ENCODE assay signal across 9 cellular contexts in the genomic region with DNA sequence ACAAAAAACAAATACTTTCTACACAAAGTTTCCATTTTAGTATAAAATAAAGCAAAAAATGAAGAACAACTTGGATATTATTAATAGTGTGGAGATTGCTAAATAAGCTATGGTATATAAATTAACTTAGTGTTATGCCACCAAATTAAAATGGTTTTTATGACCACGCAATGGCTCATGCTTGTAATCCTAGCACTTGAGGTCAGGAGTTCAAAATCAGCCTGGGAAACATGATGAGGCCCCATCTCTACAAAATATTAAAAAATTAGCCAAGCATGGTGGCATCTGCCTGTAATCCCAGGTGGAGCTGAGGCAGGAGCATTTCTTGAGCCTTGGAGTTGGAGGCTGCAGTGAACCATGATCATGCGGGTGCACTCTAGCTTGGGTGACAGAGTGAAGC.
"Had no signal": no experiment of that assay in that cellular context is flagged by ENCODE, and none has a peak within 500 bp of the region (broad histone marks: within the 10 kb centered on the region; RNA-seq: fewer than 3 reads in every experiment).

No MANE protein-coding gene starts in this region.

- H3K27ac ChIP-seq: cardiac muscle cell had no signal

- H3K27me3 ChIP-seq: cardiac muscle cell, esophagus muscularis mucosa, thyroid gland had no signal

- FAIRE-seq: TTC549 had no signal

- H3K36me3 ChIP-seq: cardiac muscle cell, esophagus muscularis mucosa, thyroid gland had no signal

- H3K9me3 ChIP-seq: esophagus muscularis mucosa, thyroid gland had no signal

- H3K4me3 ChIP-seq: cardiac muscle cell, esophagus muscularis mucosa, thyroid gland had no signal

- DNase-seq: activated CD4-positive, alpha-beta T cell treated with anti-CD3 and anti-CD28 coated beads, Interleukin-2, amount 50 U/mL, for 48 hours; activated naive CD8-positive, alpha-beta T cell treated with anti-CD3 and anti-CD28 coated beads for 36 hours; amniotic stem cell; effector CD8-positive, alpha-beta T cell; stimulated activated CD8-positive, alpha-beta memory T cell treated with anti-CD3 and anti-CD28 coated beads, Interleukin-4, amount 100 ng/mL, for 48 hours had no signal
